ENCODE assay signal across 8 cellular contexts in the genomic region with DNA sequence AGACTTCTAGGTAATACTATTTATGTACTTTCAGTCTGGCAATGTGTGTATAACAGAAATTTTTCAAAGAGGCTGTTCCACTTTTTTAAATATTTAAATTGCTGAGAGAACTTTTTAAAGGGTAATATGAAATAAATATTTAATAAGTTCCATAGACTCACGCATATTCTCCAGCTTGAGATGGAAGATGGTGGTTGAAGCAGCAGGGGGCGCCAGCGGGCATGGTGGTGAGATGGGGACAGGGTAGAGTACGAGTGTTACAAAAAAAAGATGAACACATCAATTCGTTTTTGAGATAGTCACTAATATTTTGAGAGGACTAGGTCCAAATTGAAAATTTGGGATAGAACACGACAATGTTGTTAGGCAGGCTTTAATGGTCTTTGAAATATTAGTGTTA.
DNase-seq lines count a peak whose midpoint lies in the region; ATAC-seq and TF ChIP-seq lines count a peak whose summit lies in the region.

No MANE protein-coding gene starts in this region.

- H3K9me3 Mint-ChIP-seq in activated T-helper 2 cell treated with anti-CD3 and anti-CD28 coated beads, Interferon-gamma antibody, Interleukin-2, Interleukin-4, amounts not matched to agents 10 μg/mL and 5 μg/mL and 100 μg/mL, durations not matched to agents 14 hours and 24 hours and 36 hours = no peaks in the 10 kb centered on the region

- H3K27ac ChIP-seq in Peyer's patch (no peak overlapping the region), hepatocyte (no peak overlapping the region)

- TF ChIP-seq CTCF in GM10266 (IDR thresholded peaks at IDR 0.05; ENCODE audit: control insufficient read depth, insufficient read depth, low read depth, missing control alignments) (peak; percentile 61), Peyer's patch (IDR thresholded peaks at IDR 0.05) (peak in 3 of 6 experiments; percentile 17 to 33 (median 32)), hepatocyte (IDR thresholded peaks at IDR 0.05; ENCODE audit: poor library complexity) (peak; percentile 42)

- H3K27me3 Mint-ChIP-seq in activated T-helper 2 cell treated with anti-CD3 and anti-CD28 coated beads, Interferon-gamma antibody, Interleukin-2, Interleukin-4, amounts not matched to agents 10 μg/mL and 5 μg/mL and 100 μg/mL, durations not matched to agents 14 hours and 24 hours and 36 hours (ENCODE audit: low read depth) = peaks cover 23% of the 10 kb centered on the region

- no peaks in the 10 kb centered on the region for H3K36me3 Mint-ChIP-seq in activated T-helper 2 cell treated with anti-CD3 and anti-CD28 coated beads, Interferon-gamma antibody, Interleukin-2, Interleukin-4, amounts not matched to agents 10 μg/mL and 5 μg/mL and 100 μg/mL, durations not matched to agents 14 hours and 24 hours and 36 hours (ENCODE audit: low read depth)

- no peaks in the 10 kb centered on the region for H3K79me2 ChIP-seq in hepatocyte

- intact Hi-C loops in activated T-helper 2 cell treated with anti-CD3 and anti-CD28 coated beads, Interferon-gamma antibody, Interleukin-2, Interleukin-4, amounts not matched to agents 10 μg/mL and 5 μg/mL and 100 μg/mL, durations not matched to agents 14 hours and 24 hours and 36 hours (cut with micrococcal nuclease) = loop anchor here (1.0 to 2.0 kb wide), 2 partner anchors 79 to 352 kb away; a partner anchor contains a TSS

- H3K27me3 ChIP-seq in Peyer's patch = no peaks in the 10 kb centered on the region
- no peaks in the 10 kb centered on the region for H3K27me3 ChIP-seq in hepatocyte

- H3K27ac Mint-ChIP-seq in activated T-helper 2 cell treated with anti-CD3 and anti-CD28 coated beads, Interferon-gamma antibody, Interleukin-2, Interleukin-4, amounts not matched to agents 10 μg/mL and 5 μg/mL and 100 μg/mL, durations not matched to agents 14 hours and 24 hours and 36 hours = no peak overlapping the region

- ATAC-seq in HG02798 (IDR thresholded peaks at IDR 0.05; ENCODE audit: poor library complexity, unreplicated experiment) = peak; percentile 83

- WGBS in hepatocyte (ENCODE audit: low lambda C conversion rate, missing lambda C conversion rate) = 37% methylated on average over 6 of the region's 6 CpGs

- no peaks in the 10 kb centered on the region for H4K20me1 ChIP-seq in hepatocyte (ENCODE audit: insufficient read depth, poor library complexity, severe bottlenecking)

- no peaks in the 10 kb centered on the region for H3K4me1 ChIP-seq in Peyer's patch
- H3K4me1 ChIP-seq in hepatocyte (ENCODE audit: insufficient read depth) = no peaks in the 10 kb centered on the region

- no peak overlapping the region for H3K4me3 Mint-ChIP-seq in activated T-helper 2 cell treated with anti-CD3 and anti-CD28 coated beads, Interferon-gamma antibody, Interleukin-2, Interleukin-4, amounts not matched to agents 10 μg/mL and 5 μg/mL and 100 μg/mL, durations not matched to agents 14 hours and 24 hours and 36 hours (ENCODE audit: low read depth)

- H3K36me3 ChIP-seq in Peyer's patch (no peaks in the 10 kb centered on the region), hepatocyte (replicated peaks; ENCODE audit: insufficient read depth, low read depth) (no peaks in the 10 kb centered on the region)

- no peak overlapping the region for H2AFZ ChIP-seq in hepatocyte

- DNase-seq in GM10266 (ENCODE audit: extremely low spot score) (peak; percentile 22), Peyer's patch (peak; percentile 34 to 63 (median 59)), hepatocyte (ENCODE audit: low spot score) (peak; percentile 24), SW480 (ENCODE audit: low spot score) (no peak), NCI-H2081 (lab: John Stamatoyannopoulos, UW) (no peak)
- DNase-seq in activated T-helper 2 cell treated with anti-CD3 and anti-CD28 coated beads, Interferon-gamma antibody, Interleukin-2, Interleukin-4, amounts not matched to agents 10 μg/mL and 5 μg/mL and 100 μg/mL, durations not matched to agents 14 hours and 24 hours and 36 hours (ENCODE audit: low spot score) = peak; percentile 33
- DNase-seq in stimulated activated CD4-positive, alpha-beta T cell treated with anti-CD3 and anti-CD28 coated beads, TNF-alpha, amount 100 ng/mL, for 48 hours (ENCODE audit: low read depth in 3 of 3) = peak; percentile 47 to 58 (median 48)

- no peak overlapping the region for H3K4me3 ChIP-seq in Peyer's patch
- no peak overlapping the region for H3K4me3 ChIP-seq in hepatocyte

- no peaks in the 10 kb centered on the region for H3K9me2 ChIP-seq in hepatocyte (replicated peaks; ENCODE audit: insufficient read depth)

- H3K4me2 ChIP-seq in hepatocyte = no peak overlapping the region

- H3K4me1 Mint-ChIP-seq in activated T-helper 2 cell treated with anti-CD3 and anti-CD28 coated beads, Interferon-gamma antibody, Interleukin-2, Interleukin-4, amounts not matched to agents 10 μg/mL and 5 μg/mL and 100 μg/mL, durations not matched to agents 14 hours and 24 hours and 36 hours (ENCODE audit: low read depth) = no peaks in the 10 kb centered on the region

- no peak for TF ChIP-seq POLR2A in Peyer's patch (IDR thresholded peaks at IDR 0.05)

- H3K9me3 ChIP-seq in Peyer's patch = no peaks in the 10 kb centered on the region
- H3K9me3 ChIP-seq in hepatocyte (ENCODE audit: low read depth) = no peaks in the 10 kb centered on the region

Comparison
In these comparisons a context has a peak if more than half of its experiments do, and no peak if none do; other contexts are left out.
1. DNase-seq: peak in GM10266 (single experiment), Peyer's patch (3 of 3), activated T-helper 2 cell treated with anti-CD3 and anti-CD28 coated beads, Interferon-gamma antibody, Interleukin-2, Interleukin-4, amounts not matched to agents 10 μg/mL and 5 μg/mL and 100 μg/mL, durations not matched to agents 14 hours and 24 hours and 36 hours (single experiment), hepatocyte (single experiment) and stimulated activated CD4-positive, alpha-beta T cell treated with anti-CD3 and anti-CD28 coated beads, TNF-alpha, amount 100 ng/mL, for 48 hours (3 of 3); none in SW480 (single experiment) and NCI-H2081 (0 of 2).